In genomic region chr2:229921892-229922448, GRCh38 we compare ENCODE assay signal across 1 cellular context.
TF ChIP-seq lines count a peak whose summit lies in the region.

TRIP12 (minus strand) TSS chr2:229922009; CDS start chr2:229880079, 41,930 bp downstream.

TF ChIP-seq in HepG2, 621 proteins besides CTCF, POLR2A, EP300 and RAD21 (continued from another document and continues in another):
- TF ChIP-seq ZNF761 (CRISPR knock-in tag; conservative IDR thresholded peaks at IDR 0.05) (no peak; the same call in 1 of the 2 replicates), GATA4 (IDR thresholded peaks at IDR 0.05; ENCODE audit: borderline replicate concordance, low read depth) (0 out of 2 replicates have a peak, but pooled peaks have one; percentile 42), ZFP36L2 (CRISPR knock-in tag; IDR thresholded peaks at IDR 0.05) (no peak), EEA1 (CRISPR knock-in tag; IDR thresholded peaks at IDR 0.05; ENCODE audit: borderline replicate concordance) (peak; percentile 55; the same call in 1 of the 2 replicates), ZNF382 (CRISPR knock-in tag; IDR thresholded peaks at IDR 0.05; ENCODE audit: borderline replicate concordance) (no peak), ZNF788 (CRISPR knock-in tag; IDR thresholded peaks at IDR 0.05; ENCODE audit: borderline replicate concordance) (peak; percentile 80; the same call in 1 of the 2 replicates), ATF2 (CRISPR knock-in tag; IDR thresholded peaks at IDR 0.05) (peak; percentile 51), ZNF605 (CRISPR knock-in tag; IDR thresholded peaks at IDR 0.05) (peak; percentile 58), CBX5 (CRISPR knock-in tag; IDR thresholded peaks at IDR 0.05; ENCODE audit: borderline replicate concordance) (peak; percentile 72; the same call in 1 of the 2 replicates), RBAK (CRISPR knock-in tag; IDR thresholded peaks at IDR 0.05) (no peak), YEATS2 (CRISPR knock-in tag; IDR thresholded peaks at IDR 0.05; ENCODE audit: borderline replicate concordance) (peak; percentile 43), ZNF75D (CRISPR knock-in tag; IDR thresholded peaks at IDR 0.05; ENCODE audit: borderline replicate concordance) (0 out of 2 replicates have a peak, but pooled peaks have one; percentile 69), CSRNP2 (CRISPR knock-in tag; conservative IDR thresholded peaks at IDR 0.05; ENCODE audit: low read depth) (no peak), TOPORS (CRISPR knock-in tag; IDR thresholded peaks at IDR 0.05) (0 out of 2 replicates have a peak, but pooled peaks have one; percentile 37), FOXO1 (CRISPR knock-in tag; IDR thresholded peaks at IDR 0.05) (peak; percentile 76), AKNA (CRISPR knock-in tag; IDR thresholded peaks at IDR 0.05; ENCODE audit: borderline replicate concordance) (peak; percentile 64; the same call in 1 of the 2 replicates), AKAP8 (CRISPR knock-in tag; IDR thresholded peaks at IDR 0.05) (no peak; the same call in 1 of the 2 replicates), GTF3A (CRISPR knock-in tag; conservative IDR thresholded peaks at IDR 0.05) (no peak), ZZZ3 (CRISPR knock-in tag; IDR thresholded peaks at IDR 0.05; ENCODE audit: borderline replicate concordance) (0 out of 2 replicates have a peak, but pooled peaks have one; percentile 59)
- TF ChIP-seq, protein P1, sequence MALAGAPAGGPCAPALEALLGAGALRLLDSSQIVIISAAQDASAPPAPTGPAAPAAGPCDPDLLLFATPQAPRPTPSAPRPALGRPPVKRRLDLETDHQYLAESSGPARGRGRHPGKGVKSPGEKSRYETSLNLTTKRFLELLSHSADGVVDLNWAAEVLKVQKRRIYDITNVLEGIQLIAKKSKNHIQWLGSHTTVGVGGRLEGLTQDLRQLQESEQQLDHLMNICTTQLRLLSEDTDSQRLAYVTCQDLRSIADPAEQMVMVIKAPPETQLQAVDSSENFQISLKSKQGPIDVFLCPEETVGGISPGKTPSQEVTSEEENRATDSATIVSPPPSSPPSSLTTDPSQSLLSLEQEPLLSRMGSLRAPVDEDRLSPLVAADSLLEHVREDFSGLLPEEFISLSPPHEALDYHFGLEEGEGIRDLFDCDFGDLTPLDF (CRISPR knock-in tag; IDR thresholded peaks at IDR 0.05), result no peak; the same call in 1 of the 2 replicates
- TF ChIP-seq, protein P2, sequence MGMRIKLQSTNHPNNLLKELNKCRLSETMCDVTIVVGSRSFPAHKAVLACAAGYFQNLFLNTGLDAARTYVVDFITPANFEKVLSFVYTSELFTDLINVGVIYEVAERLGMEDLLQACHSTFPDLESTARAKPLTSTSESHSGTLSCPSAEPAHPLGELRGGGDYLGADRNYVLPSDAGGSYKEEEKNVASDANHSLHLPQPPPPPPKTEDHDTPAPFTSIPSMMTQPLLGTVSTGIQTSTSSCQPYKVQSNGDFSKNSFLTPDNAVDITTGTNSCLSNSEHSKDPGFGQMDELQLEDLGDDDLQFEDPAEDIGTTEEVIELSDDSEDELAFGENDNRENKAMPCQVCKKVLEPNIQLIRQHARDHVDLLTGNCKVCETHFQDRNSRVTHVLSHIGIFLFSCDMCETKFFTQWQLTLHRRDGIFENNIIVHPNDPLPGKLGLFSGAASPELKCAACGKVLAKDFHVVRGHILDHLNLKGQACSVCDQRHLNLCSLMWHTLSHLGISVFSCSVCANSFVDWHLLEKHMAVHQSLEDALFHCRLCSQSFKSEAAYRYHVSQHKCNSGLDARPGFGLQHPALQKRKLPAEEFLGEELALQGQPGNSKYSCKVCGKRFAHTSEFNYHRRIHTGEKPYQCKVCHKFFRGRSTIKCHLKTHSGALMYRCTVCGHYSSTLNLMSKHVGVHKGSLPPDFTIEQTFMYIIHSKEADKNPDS (CRISPR knock-in tag; IDR thresholded peaks at IDR 0.05), result no peak
- TF ChIP-seq, protein P3, sequence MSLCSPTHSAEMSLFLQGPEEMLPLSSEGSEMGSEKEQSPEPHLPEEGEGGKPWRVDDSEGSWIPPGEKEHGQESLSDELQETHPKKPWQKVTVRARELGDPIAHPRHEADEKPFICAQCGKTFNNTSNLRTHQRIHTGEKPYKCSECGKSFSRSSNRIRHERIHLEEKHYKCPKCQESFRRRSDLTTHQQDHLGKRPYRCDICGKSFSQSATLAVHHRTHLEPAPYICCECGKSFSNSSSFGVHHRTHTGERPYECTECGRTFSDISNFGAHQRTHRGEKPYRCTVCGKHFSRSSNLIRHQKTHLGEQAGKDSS (CRISPR knock-in tag; IDR thresholded peaks at IDR 0.05; ENCODE audit: borderline replicate concordance, low read depth), result peak; percentile 90; the same call in 1 of the 2 replicates
- TF ChIP-seq, protein P4, sequence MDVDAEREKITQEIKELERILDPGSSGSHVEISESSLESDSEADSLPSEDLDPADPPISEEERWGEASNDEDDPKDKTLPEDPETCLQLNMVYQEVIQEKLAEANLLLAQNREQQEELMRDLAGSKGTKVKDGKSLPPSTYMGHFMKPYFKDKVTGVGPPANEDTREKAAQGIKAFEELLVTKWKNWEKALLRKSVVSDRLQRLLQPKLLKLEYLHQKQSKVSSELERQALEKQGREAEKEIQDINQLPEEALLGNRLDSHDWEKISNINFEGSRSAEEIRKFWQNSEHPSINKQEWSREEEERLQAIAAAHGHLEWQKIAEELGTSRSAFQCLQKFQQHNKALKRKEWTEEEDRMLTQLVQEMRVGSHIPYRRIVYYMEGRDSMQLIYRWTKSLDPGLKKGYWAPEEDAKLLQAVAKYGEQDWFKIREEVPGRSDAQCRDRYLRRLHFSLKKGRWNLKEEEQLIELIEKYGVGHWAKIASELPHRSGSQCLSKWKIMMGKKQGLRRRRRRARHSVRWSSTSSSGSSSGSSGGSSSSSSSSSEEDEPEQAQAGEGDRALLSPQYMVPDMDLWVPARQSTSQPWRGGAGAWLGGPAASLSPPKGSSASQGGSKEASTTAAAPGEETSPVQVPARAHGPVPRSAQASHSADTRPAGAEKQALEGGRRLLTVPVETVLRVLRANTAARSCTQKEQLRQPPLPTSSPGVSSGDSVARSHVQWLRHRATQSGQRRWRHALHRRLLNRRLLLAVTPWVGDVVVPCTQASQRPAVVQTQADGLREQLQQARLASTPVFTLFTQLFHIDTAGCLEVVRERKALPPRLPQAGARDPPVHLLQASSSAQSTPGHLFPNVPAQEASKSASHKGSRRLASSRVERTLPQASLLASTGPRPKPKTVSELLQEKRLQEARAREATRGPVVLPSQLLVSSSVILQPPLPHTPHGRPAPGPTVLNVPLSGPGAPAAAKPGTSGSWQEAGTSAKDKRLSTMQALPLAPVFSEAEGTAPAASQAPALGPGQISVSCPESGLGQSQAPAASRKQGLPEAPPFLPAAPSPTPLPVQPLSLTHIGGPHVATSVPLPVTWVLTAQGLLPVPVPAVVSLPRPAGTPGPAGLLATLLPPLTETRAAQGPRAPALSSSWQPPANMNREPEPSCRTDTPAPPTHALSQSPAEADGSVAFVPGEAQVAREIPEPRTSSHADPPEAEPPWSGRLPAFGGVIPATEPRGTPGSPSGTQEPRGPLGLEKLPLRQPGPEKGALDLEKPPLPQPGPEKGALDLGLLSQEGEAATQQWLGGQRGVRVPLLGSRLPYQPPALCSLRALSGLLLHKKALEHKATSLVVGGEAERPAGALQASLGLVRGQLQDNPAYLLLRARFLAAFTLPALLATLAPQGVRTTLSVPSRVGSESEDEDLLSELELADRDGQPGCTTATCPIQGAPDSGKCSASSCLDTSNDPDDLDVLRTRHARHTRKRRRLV (CRISPR knock-in tag; IDR thresholded peaks at IDR 0.05), result peak; percentile 80; the same call in 1 of the 2 replicates
- TF ChIP-seq, protein P5, sequence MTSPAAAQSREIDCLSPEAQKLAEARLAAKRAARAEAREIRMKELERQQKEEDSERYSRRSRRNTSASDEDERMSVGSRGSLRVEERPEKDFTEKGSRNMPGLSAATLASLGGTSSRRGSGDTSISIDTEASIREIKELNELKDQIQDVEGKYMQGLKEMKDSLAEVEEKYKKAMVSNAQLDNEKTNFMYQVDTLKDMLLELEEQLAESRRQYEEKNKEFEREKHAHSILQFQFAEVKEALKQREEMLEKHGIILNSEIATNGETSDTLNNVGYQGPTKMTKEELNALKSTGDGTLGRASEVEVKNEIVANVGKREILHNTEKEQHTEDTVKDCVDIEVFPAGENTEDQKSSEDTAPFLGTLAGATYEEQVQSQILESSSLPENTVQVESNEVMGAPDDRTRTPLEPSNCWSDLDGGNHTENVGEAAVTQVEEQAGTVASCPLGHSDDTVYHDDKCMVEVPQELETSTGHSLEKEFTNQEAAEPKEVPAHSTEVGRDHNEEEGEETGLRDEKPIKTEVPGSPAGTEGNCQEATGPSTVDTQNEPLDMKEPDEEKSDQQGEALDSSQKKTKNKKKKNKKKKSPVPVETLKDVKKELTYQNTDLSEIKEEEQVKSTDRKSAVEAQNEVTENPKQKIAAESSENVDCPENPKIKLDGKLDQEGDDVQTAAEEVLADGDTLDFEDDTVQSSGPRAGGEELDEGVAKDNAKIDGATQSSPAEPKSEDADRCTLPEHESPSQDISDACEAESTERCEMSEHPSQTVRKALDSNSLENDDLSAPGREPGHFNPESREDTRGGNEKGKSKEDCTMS (CRISPR knock-in tag; conservative IDR thresholded peaks at IDR 0.05), result no peak
- TF ChIP-seq, protein P6, sequence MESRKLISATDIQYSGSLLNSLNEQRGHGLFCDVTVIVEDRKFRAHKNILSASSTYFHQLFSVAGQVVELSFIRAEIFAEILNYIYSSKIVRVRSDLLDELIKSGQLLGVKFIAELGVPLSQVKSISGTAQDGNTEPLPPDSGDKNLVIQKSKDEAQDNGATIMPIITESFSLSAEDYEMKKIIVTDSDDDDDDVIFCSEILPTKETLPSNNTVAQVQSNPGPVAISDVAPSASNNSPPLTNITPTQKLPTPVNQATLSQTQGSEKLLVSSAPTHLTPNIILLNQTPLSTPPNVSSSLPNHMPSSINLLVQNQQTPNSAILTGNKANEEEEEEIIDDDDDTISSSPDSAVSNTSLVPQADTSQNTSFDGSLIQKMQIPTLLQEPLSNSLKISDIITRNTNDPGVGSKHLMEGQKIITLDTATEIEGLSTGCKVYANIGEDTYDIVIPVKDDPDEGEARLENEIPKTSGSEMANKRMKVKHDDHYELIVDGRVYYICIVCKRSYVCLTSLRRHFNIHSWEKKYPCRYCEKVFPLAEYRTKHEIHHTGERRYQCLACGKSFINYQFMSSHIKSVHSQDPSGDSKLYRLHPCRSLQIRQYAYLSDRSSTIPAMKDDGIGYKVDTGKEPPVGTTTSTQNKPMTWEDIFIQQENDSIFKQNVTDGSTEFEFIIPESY (CRISPR knock-in tag; IDR thresholded peaks at IDR 0.05), result peak; percentile 44; the same call in 1 of the 2 replicates
- TF ChIP-seq, protein P7, sequence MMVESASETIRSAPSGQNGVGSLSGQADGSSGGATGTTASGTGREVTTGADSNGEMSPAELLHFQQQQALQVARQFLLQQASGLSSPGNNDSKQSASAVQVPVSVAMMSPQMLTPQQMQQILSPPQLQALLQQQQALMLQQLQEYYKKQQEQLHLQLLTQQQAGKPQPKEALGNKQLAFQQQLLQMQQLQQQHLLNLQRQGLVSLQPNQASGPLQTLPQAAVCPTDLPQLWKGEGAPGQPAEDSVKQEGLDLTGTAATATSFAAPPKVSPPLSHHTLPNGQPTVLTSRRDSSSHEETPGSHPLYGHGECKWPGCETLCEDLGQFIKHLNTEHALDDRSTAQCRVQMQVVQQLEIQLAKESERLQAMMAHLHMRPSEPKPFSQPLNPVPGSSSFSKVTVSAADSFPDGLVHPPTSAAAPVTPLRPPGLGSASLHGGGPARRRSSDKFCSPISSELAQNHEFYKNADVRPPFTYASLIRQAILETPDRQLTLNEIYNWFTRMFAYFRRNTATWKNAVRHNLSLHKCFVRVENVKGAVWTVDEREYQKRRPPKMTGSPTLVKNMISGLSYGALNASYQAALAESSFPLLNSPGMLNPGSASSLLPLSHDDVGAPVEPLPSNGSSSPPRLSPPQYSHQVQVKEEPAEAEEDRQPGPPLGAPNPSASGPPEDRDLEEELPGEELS (CRISPR knock-in tag; IDR thresholded peaks at IDR 0.05), result peak; percentile 54; the same call in 1 of the 2 replicates
